8 cellular contexts compared by ENCODE assay signal in genomic region chr3:40310690-40311089, GRCh38. TPM values are rescaled to one million over a fixed set of nuclear protein-coding genes. Genes with fewer than 3 reads are reported as not detected.
DNase-seq lines count a peak whose midpoint lies in the region; ATAC-seq, FAIRE-seq and TF ChIP-seq lines count a peak whose summit lies in the region.

No MANE protein-coding gene starts in this region.

- no peaks in the 10 kb centered on the region for H3F3A ChIP-seq in PC-3 (ENCODE audit: low read length, unreplicated experiment)

- H3K9me3 ChIP-seq in PC-3 (ENCODE audit: low read length): no peaks in the 10 kb centered on the region
- H3K9me3 ChIP-seq in endodermal cell (ENCODE audit: control insufficient read depth, low read length): no peaks in the 10 kb centered on the region
- H3K9me3 ChIP-seq in neuron (ENCODE audit: low read length): no peaks in the 10 kb centered on the region

- peaks cover 17% of the 10 kb centered on the region for H3K36me3 ChIP-seq in PC-3 (ENCODE audit: low read depth, low read length)
- peaks cover 37% of the 10 kb centered on the region for H3K36me3 ChIP-seq in endodermal cell (ENCODE audit: control insufficient read depth, insufficient read depth, low read length)
- peaks cover 38% of the 10 kb centered on the region for H3K36me3 ChIP-seq in neuron (ENCODE audit: insufficient read depth, low read length)

- POLR2A ChIA-PET in PC-3 (lab: Charles Lee; ENCODE audit: unreplicated experiment): interaction anchor here (0.7 kb wide), 1 partner anchor 104 kb away, joined by 6 read pairs; no protein-coding TSS in a partner anchor

- BruUV-seq in PC-3 (replicated peaks; lab: Mats Ljungman, UMichigan): no TSS peak

- H2AFZ ChIP-seq in PC-3 (ENCODE audit: low read length): no peak overlapping the region; the same call in 1 of the 2 replicates
- H2AFZ ChIP-seq in neuron (ENCODE audit: low read depth, low read length): no peak overlapping the region

- peak overlapping the region; percentile 99 for H3K4me3 Mint-ChIP-seq in endodermal cell

- no peak for TF ChIP-seq POLR2A in H54 (IDR thresholded peaks at IDR 0.05; ENCODE audit: low read depth, low read length)

- peaks cover 14% of the 10 kb centered on the region; the same call in 1 of the 2 replicates for H3K4me1 ChIP-seq in PC-3 (ENCODE audit: insufficient read depth, low read length)
- H3K4me1 ChIP-seq in endodermal cell (ENCODE audit: control insufficient read depth, insufficient read depth, low read length): no peaks in the 10 kb centered on the region
- peaks cover 19% of the 10 kb centered on the region for H3K4me1 ChIP-seq in neuron (ENCODE audit: insufficient read depth, low read length)

- H3K9me3 Mint-ChIP-seq in endodermal cell: no peaks in the 10 kb centered on the region

- peak overlapping the region; percentile 82 for H3K27ac Mint-ChIP-seq in endodermal cell

- H3K4me1 Mint-ChIP-seq in endodermal cell: peaks cover 25% of the 10 kb centered on the region

- ATAC-seq in PC-3: no peak
- no peak for ATAC-seq in HG02870 (IDR thresholded peaks at IDR 0.05; ENCODE audit: unreplicated experiment)
- no peak for ATAC-seq in GM19455 (IDR thresholded peaks at IDR 0.05; ENCODE audit: unreplicated experiment)

- intact Hi-C loops in PC-3 (cut with micrococcal nuclease): loop anchor here (2.0 to 10.0 kb wide), 2 partner anchors 142 to 896 kb away; no protein-coding TSS in a partner anchor

- H3K9me2 ChIP-seq in PC-3 (replicated peaks; ENCODE audit: low read length): no peaks in the 10 kb centered on the region

- TF ChIP-seq CTCF in PC-3 (conservative IDR thresholded peaks at IDR 0.05; ENCODE audit: low read depth, low read length) (no peak), endodermal cell (conservative IDR thresholded peaks at IDR 0.05) (no peak)

- H3K9ac ChIP-seq in PC-3 (ENCODE audit: low read length) (peak overlapping the region; percentile 90), endodermal cell (ENCODE audit: extremely low read depth, low read length, poor library complexity, severe bottlenecking) (peak overlapping the region; percentile 98)

- H3K4me2 ChIP-seq in PC-3 (ENCODE audit: low read length): peak overlapping the region; percentile 86

- CTCF ChIA-PET in PC-3 (lab: Charles Lee): no interaction called here

- peaks cover 20% of the 10 kb centered on the region for H3K79me2 ChIP-seq in PC-3 (ENCODE audit: low read length)

- no peak for FAIRE-seq in H54 (lab: Jason Lieb, UNC)

- H3K4me3 ChIP-seq in PC-3 (ENCODE audit: low read length): peak overlapping the region; percentile 93
- peak overlapping the region; percentile 98 for H3K4me3 ChIP-seq in endodermal cell (ENCODE audit: low read length)
- peak overlapping the region; percentile 95 for H3K4me3 ChIP-seq in neuron (ENCODE audit: low read length)

- H3K27me3 ChIP-seq in PC-3 (ENCODE audit: low read length): no peaks in the 10 kb centered on the region
- H3K27me3 ChIP-seq in endodermal cell (ENCODE audit: control insufficient read depth, insufficient read depth, low read length, poor library complexity, severe bottlenecking): no peaks in the 10 kb centered on the region
- no peaks in the 10 kb centered on the region for H3K27me3 ChIP-seq in neuron (ENCODE audit: insufficient read depth, low read length)

- no peaks in the 10 kb centered on the region for H4K20me1 ChIP-seq in PC-3 (ENCODE audit: low read length)

- H3K27me3 Mint-ChIP-seq in endodermal cell (ENCODE audit: insufficient read depth): no peaks in the 10 kb centered on the region

- no peak overlapping the region for H3K27ac ChIP-seq in PC-3 (ENCODE audit: low read length)
- H3K27ac ChIP-seq in endodermal cell (ENCODE audit: low read depth, low read length): peak overlapping the region; percentile 98

- DNase-seq in ELR (ENCODE audit: low read depth) (peak; percentile 30), PC-3 (no peak), endodermal cell (no peak), NCI-H187 (lab: John Stamatoyannopoulos, UW) (no peak), H54 (ENCODE audit: insufficient read length, low spot score) (no peak)

- H3K36me3 Mint-ChIP-seq in endodermal cell (ENCODE audit: low read depth): peaks cover 26% of the 10 kb centered on the region

- WGBS in endodermal cell (ENCODE audit: insufficient coverage in 1 of 2, insufficient read length in 1 of 2), 2 experiments: 18 to 22% methylated on average over 5 of the region's 6 CpGs

RNA-seq across cellular contexts. Expression of gene EIF1B, which starts 1.2 kb away (rescaled TPM):
- total RNA-seq in PC-3 (2014; rRNA removed): 9.0 and 10.0 TPM in 2 replicates
- 10 to 100 TPM; 67.4 to 83.8 TPM for total RNA-seq in endodermal cell
- 178 TPM for polyA plus RNA-seq in endodermal cell (2013, experiment 1 of 2)
- polyA plus RNA-seq in endodermal cell (2013, experiment 2 of 2): 154 TPM
